Comparison of ENCODE assay signal across 1 cellular context in genomic region chr15:65333441-65333820, GRCh38.
TF ChIP-seq lines count a peak whose summit lies in the region.

No MANE protein-coding gene starts in this region.

TF ChIP-seq in GM23338, 12 proteins besides CTCF, POLR2A, EP300 and RAD21 (continued from another document):
- TF ChIP-seq ETS1 (IDR thresholded peaks at IDR 0.05), result no peak
- no peak for TF ChIP-seq ZNF462 (CRISPR knock-in tag; IDR thresholded peaks at IDR 0.05)
- TF ChIP-seq ZNF114 (CRISPR knock-in tag; IDR thresholded peaks at IDR 0.05), result no peak
- TF ChIP-seq POLR2AphosphoS5 (IDR thresholded peaks at IDR 0.05; ENCODE audit: low read depth), result no peak
- no peak for TF ChIP-seq STAT1 (IDR thresholded peaks at IDR 0.05; ENCODE audit: unreplicated experiment)
- no peak for TF ChIP-seq ZNF331 (CRISPR knock-in tag; IDR thresholded peaks at IDR 0.05; ENCODE audit: low read depth)
- no peak for TF ChIP-seq CREB1 (CRISPR knock-in tag; IDR thresholded peaks at IDR 0.05; ENCODE audit: low read depth)
